In genomic region chr12:113420996-113421595, GRCh38 we compare ENCODE assay signal across 20 cellular contexts. TPM values are rescaled to one million over a fixed set of nuclear protein-coding genes. Genes with fewer than 3 reads are reported as not detected.
"Had no signal": no experiment of that assay in that cellular context is flagged by ENCODE, and none has a peak within 500 bp of the region (broad histone marks: within the 10 kb centered on the region; RNA-seq: fewer than 3 reads in every experiment).

No MANE protein-coding gene starts in this region.

- H3K27ac Mint-ChIP-seq: activated naive CD4-positive, alpha-beta T cell treated with anti-CD3 and anti-CD28 coated beads, Interleukin-2, amount 50 U/mL, for 24 hours; endodermal cell; WTC11 had no signal

- H3K36me3 ChIP-seq: sigmoid colon, suprapubic skin, upper lobe of left lung had no signal

- H3K9me3 ChIP-seq: sigmoid colon, suprapubic skin, upper lobe of left lung had no signal

- H3K27me3 ChIP-seq: suprapubic skin, upper lobe of left lung had no signal

- H3K4me1 Mint-ChIP-seq: activated naive CD4-positive, alpha-beta T cell treated with anti-CD3 and anti-CD28 coated beads, Interleukin-2, amount 50 U/mL, for 24 hours had no signal

- H3K9me3 Mint-ChIP-seq: activated naive CD4-positive, alpha-beta T cell treated with anti-CD3 and anti-CD28 coated beads, Interleukin-2, amount 50 U/mL, for 24 hours; endodermal cell; natural killer cell; WTC11 had no signal

- H3K27ac ChIP-seq: suprapubic skin had no signal

- H3K4me3 Mint-ChIP-seq: activated naive CD4-positive, alpha-beta T cell treated with anti-CD3 and anti-CD28 coated beads, Interleukin-2, amount 50 U/mL, for 24 hours; WTC11 had no signal

- DNase-seq: activated CD4-positive, alpha-beta T cell treated with anti-CD3 and anti-CD28 coated beads for 48 hours; activated CD8-positive, alpha-beta memory T cell treated with anti-CD3 and anti-CD28 coated beads for 24 hours; central memory CD4-positive, alpha-beta T cell; cortex of kidney; endodermal cell; glutamatergic neuron; left colon; natural killer cell; stimulated activated CD4-positive, alpha-beta T cell treated with anti-CD3 and anti-CD28 coated beads, Interleukin-12 subunit alpha, Interleukin-12 subunit beta, amount 100 ng/mL, for 4 hours; stimulated activated naive CD8-positive, alpha-beta T cell treated with anti-CD3 and anti-CD28 coated beads, Interleukin-15, Interleukin-2, amounts not matched to agents 100 U/mL and 50 U/mL, for 24 hours; T-helper 9 cell; upper lobe of left lung had no signal

- H3K36me3 Mint-ChIP-seq: activated naive CD4-positive, alpha-beta T cell treated with anti-CD3 and anti-CD28 coated beads, Interleukin-2, amount 50 U/mL, for 24 hours; natural killer cell; WTC11 had no signal

RNA-seq across cellular contexts. Expression of gene SDS, which starts 17.4 kb away (rescaled TPM):
- total RNA-seq: endodermal cell, natural killer cell, pulmonary artery endothelial cell had no signal

RNA-seq across cellular contexts. Expression of gene LHX5, which starts 50.6 kb away (rescaled TPM):
- total RNA-seq: left colon, mucosa of gallbladder, natural killer cell, osteoblast, pulmonary artery endothelial cell, sigmoid colon, suprapubic skin, upper lobe of left lung had no signal
- polyA plus RNA-seq: esophagus, sigmoid colon had no signal
